16 cellular contexts compared by ENCODE assay signal in the genomic region with DNA sequence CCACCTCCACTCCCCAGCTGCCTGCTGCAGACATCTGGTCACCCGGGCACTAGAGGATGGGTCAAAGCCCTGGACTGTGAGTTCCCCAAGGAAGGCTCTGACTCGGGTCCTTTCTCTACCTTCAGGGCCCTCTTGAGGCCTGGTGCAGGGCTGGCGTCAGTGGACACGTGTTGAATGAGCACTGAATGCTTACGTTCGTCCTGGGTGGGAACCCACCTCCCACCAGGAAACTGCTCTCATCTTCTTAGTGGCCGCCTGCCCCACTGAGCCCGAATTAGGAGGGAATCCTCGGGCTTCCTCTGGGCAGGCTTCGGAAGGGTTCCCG.
A peak's percentile ranks its signal among the peaks of the same experiment; 100 is the strongest.
DNase-seq lines count a peak whose midpoint lies in the region; ATAC-seq, FAIRE-seq and TF ChIP-seq lines count a peak whose summit lies in the region.
"Had no signal": no experiment of that assay in that cellular context is flagged by ENCODE, and none has a peak within 500 bp of the region (broad histone marks: within the 10 kb centered on the region; RNA-seq: fewer than 3 reads in every experiment).

No MANE protein-coding gene starts in this region.

- no peak overlapping the region for H4K8ac ChIP-seq in mesenchymal stem cell (ENCODE audit: low read length)

- no peak overlapping the region for H3K9ac ChIP-seq in mesenchymal stem cell (ENCODE audit: low read length)

- H3K18ac ChIP-seq in mesenchymal stem cell (ENCODE audit: low read depth in 1 of 2, low read length in 2 of 2) = no peak overlapping the region

- no peak overlapping the region for H4K91ac ChIP-seq in mesenchymal stem cell (ENCODE audit: low read length)

- H2BK15ac ChIP-seq in mesenchymal stem cell (ENCODE audit: low read depth, poor library complexity, severe bottlenecking) = no peak overlapping the region

- no peak overlapping the region for H3K4ac ChIP-seq in mesenchymal stem cell (ENCODE audit: low read depth in 1 of 2, low read length in 2 of 2)

- WGBS in A549 (ENCODE audit: missing lambda C conversion rate) = 87% methylated on average over 11 of the region's 11 CpGs
- WGBS in mesenchymal stem cell = 90% methylated on average over 11 of the region's 11 CpGs

- H3K4me1 ChIP-seq in A549 (no peaks in the 10 kb centered on the region), HEK293 (ENCODE audit: control insufficient read depth, insufficient read depth, low read length) (no peaks in the 10 kb centered on the region), lower lobe of right lung (no peaks in the 10 kb centered on the region), mesenchymal stem cell (ENCODE audit: control insufficient read depth, insufficient read depth, low read depth, low read length) (peaks cover 2% of the 10 kb centered on the region)

- no peaks in the 10 kb centered on the region for H3K9me3 ChIP-seq in A549
- no peaks in the 10 kb centered on the region for H3K9me3 ChIP-seq in HEK293 (ENCODE audit: control insufficient read depth, insufficient read depth, low read depth, low read length)
- H3K9me3 ChIP-seq in lower lobe of right lung = no peaks in the 10 kb centered on the region
- no peaks in the 10 kb centered on the region for H3K9me3 ChIP-seq in mesenchymal stem cell (ENCODE audit: control insufficient read depth, low read length)
- H3K9me3 ChIP-seq: BE2C had no signal

- H3K4me3 ChIP-seq in A549 (no peak overlapping the region), HEK293 (ENCODE audit: low read depth, low read length) (no peak overlapping the region), lower lobe of right lung (no peak overlapping the region), mesenchymal stem cell (ENCODE audit: insufficient read depth in 1 of 2, low read depth in 1 of 2, low read length in 2 of 2) (no peak overlapping the region)

- H2AK5ac ChIP-seq in mesenchymal stem cell (ENCODE audit: low read length, severe bottlenecking) = no peak overlapping the region

- ATAC-seq in A549 (peak; percentile 26; a peak in 3 of 6 replicates), lower lobe of right lung (no peak)

- no peaks in the 10 kb centered on the region for H3K27me3 ChIP-seq in lower lobe of right lung (ENCODE audit: low read depth)
- peaks cover 0 to 3% of the 10 kb centered on the region in 2 experiments for H3K27me3 ChIP-seq in mesenchymal stem cell (ENCODE audit: control insufficient read depth in 1 of 2, insufficient read depth in 1 of 2, low read length in 2 of 2)
- H3K27me3 ChIP-seq: BE2C had no signal

- no peaks in the 10 kb centered on the region for H3K79me1 ChIP-seq in mesenchymal stem cell (replicated peaks; ENCODE audit: low read length, poor library complexity, severe bottlenecking)

- no peak overlapping the region for H2BK120ac ChIP-seq in mesenchymal stem cell (ENCODE audit: low read depth, low read length)

- POLR2A ChIA-PET in A549 (lab: Yijun Ruan, JAX) (no interaction called here), HEK293 (lab: Yijun Ruan, JAX) (no interaction called here)

- H3K36me3 ChIP-seq in HEK293 (ENCODE audit: control insufficient read depth in 2 of 2, insufficient read depth in 1 of 2, low read length in 2 of 2) (no peaks in the 10 kb centered on the region), lower lobe of right lung (no peaks in the 10 kb centered on the region), mesenchymal stem cell (ENCODE audit: control insufficient read depth in 1 of 2, insufficient read depth in 2 of 2, low read depth in 1 of 2, low read length in 2 of 2) (no peaks in the 10 kb centered on the region)
- H3K36me3 ChIP-seq: BE2C had no signal

- no peak overlapping the region for H3K23ac ChIP-seq in mesenchymal stem cell (ENCODE audit: low read length in 2 of 2)

- no peak for TF ChIP-seq POLR2A in A549 (IDR thresholded peaks at IDR 0.05; ENCODE audit: low read length)

- DNase-seq in A549 (ENCODE audit: low read depth in 1 of 2, low spot score in 1 of 2) (no peak), lower lobe of right lung (peak; percentile 35), posterior vena cava (ENCODE audit: low spot score) (peak; percentile 50), RKO (ENCODE audit: low spot score) (no peak), mesenchymal stem cell (no peak), NCI-H2107 treated with DMSO at 0.1 percent for 48 hours (lab: John Stamatoyannopoulos, UW; ENCODE audit: unreplicated experiment) (no peak)
- DNase-seq: BE2C; CD4-positive, alpha-beta memory T cell; DND-41; GDM1; GOT3; H9 had no signal

- H3K27ac ChIP-seq in A549 (no peak overlapping the region), HEK293 (ENCODE audit: extremely low read depth, low read depth, low read length) (no peak overlapping the region), lower lobe of right lung (no peak overlapping the region), mesenchymal stem cell (ENCODE audit: low read length, poor library complexity, severe bottlenecking) (no peak overlapping the region)
- H3K27ac ChIP-seq: C4-2B had no signal

- FAIRE-seq in A549 (lab: Jason Lieb, UNC) = no peak
- FAIRE-seq: A204.1, GM12892 had no signal

- no peak overlapping the region for H2BK12ac ChIP-seq in mesenchymal stem cell (ENCODE audit: low read length in 2 of 2)

- TF ChIP-seq CTCF in A549 (IDR thresholded peaks at IDR 0.05) = no peak
- no peak for TF ChIP-seq CTCF in HEK293 (tag by site-specific recombination; IDR thresholded peaks at IDR 0.05)
- TF ChIP-seq CTCF in lower lobe of right lung (IDR thresholded peaks at IDR 0.05) = no peak

- TF ChIP-seq RAD21 in A549 (conservative IDR thresholded peaks at IDR 0.05 in 1 of 2, IDR thresholded peaks at IDR 0.05 in 1 of 2) = no peak

- no peak overlapping the region for H2BK5ac ChIP-seq in mesenchymal stem cell (ENCODE audit: low read depth, low read length, poor library complexity, severe bottlenecking)

- no peak overlapping the region for H2AFZ ChIP-seq in mesenchymal stem cell (ENCODE audit: low read depth, low read length)

- CTCF ChIA-PET in A549 (lab: Yijun Ruan, JAX) (interaction anchor here (0.6 to 1.4 kb wide), 3 partner anchors 8 to 969 kb away, joined by 3 to 4 read pairs (median 4); no protein-coding TSS in a partner anchor), HEK293 (lab: Yijun Ruan, JAX) (no interaction called here)

- intact Hi-C loops in lower lobe of right lung (cut with DNase I) = no loop called here
- intact Hi-C loops in posterior vena cava (cut with DNase I) = no loop called here

- H3K4me2 ChIP-seq in A549 = no peak overlapping the region
- H3K4me2 ChIP-seq in mesenchymal stem cell (ENCODE audit: low read length, poor library complexity, severe bottlenecking) = no peak overlapping the region

- no peak overlapping the region for H3K14ac ChIP-seq in mesenchymal stem cell (ENCODE audit: low read length in 2 of 2)

- no peak for TF ChIP-seq EP300 in A549 (IDR thresholded peaks at IDR 0.05)

TF ChIP-seq in A549, 52 proteins besides CTCF, POLR2A, EP300 and RAD21 (continues in another document):
- TF ChIP-seq HOXA7 (CRISPR knock-in tag; IDR thresholded peaks at IDR 0.05) (no peak), TP53 (CRISPR knock-in tag; IDR thresholded peaks at IDR 0.05) (no peak), FOXS1 (CRISPR knock-in tag; IDR thresholded peaks at IDR 0.05) (no peak), FOSB (CRISPR knock-in tag; IDR thresholded peaks at IDR 0.05) (no peak), RARB (CRISPR knock-in tag; IDR thresholded peaks at IDR 0.05) (no peak), CEBPB (IDR thresholded peaks at IDR 0.05) (no peak), SREBF2 (IDR thresholded peaks at IDR 0.05) (no peak), MYC (IDR thresholded peaks at IDR 0.05; ENCODE audit: borderline replicate concordance, low read length) (no peak), JUN (IDR thresholded peaks at IDR 0.05) (no peak), TFCP2L1 (CRISPR knock-in tag; IDR thresholded peaks at IDR 0.05) (no peak), MAFK (IDR thresholded peaks at IDR 0.05; ENCODE audit: partially characterized antibody) (no peak), EHF (CRISPR knock-in tag; IDR thresholded peaks at IDR 0.05) (no peak), HOXB13 (CRISPR knock-in tag; IDR thresholded peaks at IDR 0.05; ENCODE audit: low read depth) (no peak)
- TF ChIP-seq, protein P1, sequence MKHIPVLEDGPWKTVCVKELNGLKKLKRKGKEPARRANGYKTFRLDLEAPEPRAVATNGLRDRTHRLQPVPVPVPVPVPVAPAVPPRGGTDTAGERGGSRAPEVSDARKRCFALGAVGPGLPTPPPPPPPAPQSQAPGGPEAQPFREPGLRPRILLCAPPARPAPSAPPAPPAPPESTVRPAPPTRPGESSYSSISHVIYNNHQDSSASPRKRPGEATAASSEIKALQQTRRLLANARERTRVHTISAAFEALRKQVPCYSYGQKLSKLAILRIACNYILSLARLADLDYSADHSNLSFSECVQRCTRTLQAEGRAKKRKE (CRISPR knock-in tag; IDR thresholded peaks at IDR 0.05; ENCODE audit: low read depth) = no peak

TF ChIP-seq in HEK293, 187 proteins besides CTCF, POLR2A, EP300 and RAD21:
- TF ChIP-seq SCRT2 (tag by site-specific recombination; IDR thresholded peaks at IDR 0.05) (0 out of 2 replicates have a peak, but pooled peaks have one; percentile 33), ZNF624 (tag by site-specific recombination; IDR thresholded peaks at IDR 0.05) (no peak)

Comparison
In these comparisons a context has a peak if more than half of its experiments do, and no peak if none do; other contexts are left out.
1. ATAC-seq: peak in A549 (2 of 2); none in lower lobe of right lung (0 of 2).
2. DNase-seq: peak in lower lobe of right lung (single experiment) and posterior vena cava (single experiment); none in A549 (0 of 2), RKO (single experiment), mesenchymal stem cell (single experiment) and NCI-H2107 treated with DMSO at 0.1 percent for 48 hours (single experiment).